Comparison of ENCODE assay signal across 1 cellular context in the genomic region with DNA sequence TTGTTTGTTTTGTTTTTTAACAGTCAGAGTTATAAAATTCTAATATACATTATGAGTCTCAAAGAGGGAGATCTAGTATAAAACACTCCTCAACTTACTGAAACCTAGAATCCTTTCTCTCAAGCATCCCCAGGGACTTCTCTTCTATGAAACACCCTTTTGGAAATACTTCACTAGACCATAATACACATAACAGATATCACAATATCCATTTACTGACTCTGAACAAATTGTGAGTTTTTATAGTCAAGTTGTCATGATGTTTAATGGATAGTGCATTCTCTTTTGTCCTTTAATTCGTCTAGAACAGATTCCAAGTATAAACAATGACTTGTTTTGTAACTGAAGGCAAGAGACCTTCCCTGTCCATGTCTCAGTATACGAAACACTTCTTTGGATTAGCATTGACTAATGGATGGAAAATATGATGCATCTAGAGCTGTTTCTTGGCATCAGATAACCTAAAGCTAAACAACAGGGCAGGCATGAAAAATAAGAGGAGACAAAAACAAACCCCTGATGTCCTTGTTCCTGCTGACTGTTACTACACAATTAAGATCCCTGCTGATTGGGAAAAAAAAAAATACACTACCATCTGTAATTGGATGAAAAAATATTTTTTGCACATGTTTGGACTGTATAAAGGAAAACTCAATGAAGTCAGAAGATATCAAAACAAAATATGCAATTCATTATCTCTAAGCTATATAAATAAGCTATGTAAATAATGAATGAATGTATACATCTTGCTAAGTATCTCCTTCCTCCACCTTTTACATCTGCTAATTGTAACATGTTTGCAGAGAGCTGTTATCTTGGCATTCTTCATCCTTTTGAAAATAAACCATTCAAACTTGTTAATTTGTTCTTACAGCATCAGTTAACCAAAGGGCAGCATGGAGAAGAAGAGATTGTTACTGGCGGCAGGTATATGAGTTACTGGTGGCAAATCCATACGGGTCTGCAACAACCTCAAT.
TF ChIP-seq lines count a peak whose summit lies in the region.

No MANE protein-coding gene starts in this region.

TF ChIP-seq in HEK293, 187 proteins besides CTCF, POLR2A, EP300 and RAD21 (continued from another document):
- TF ChIP-seq ZBTB48 (tag by site-specific recombination; IDR thresholded peaks at IDR 0.05) (no peak), ZNF785 (tag by site-specific recombination; IDR thresholded peaks at IDR 0.05) (no peak), KLF9 (tag by site-specific recombination; IDR thresholded peaks at IDR 0.05; ENCODE audit: low read depth) (no peak), BCL11A (tag by site-specific recombination; IDR thresholded peaks at IDR 0.05; ENCODE audit: low read depth) (no peak), ZNF529 (tag by site-specific recombination; IDR thresholded peaks at IDR 0.05; ENCODE audit: insufficient replicate concordance) (no peak), ZNF791 (tag by site-specific recombination; IDR thresholded peaks at IDR 0.05) (no peak), ZNF169 (tag by site-specific recombination; IDR thresholded peaks at IDR 0.05) (no peak), GLIS1 (tag by site-specific recombination; IDR thresholded peaks at IDR 0.05) (no peak), ZNF248 (tag by site-specific recombination; IDR thresholded peaks at IDR 0.05) (no peak), FEZF1 (tag by site-specific recombination; IDR thresholded peaks at IDR 0.05) (0 out of 2 replicates have a peak, but pooled peaks have one; percentile 30), ZNF600 (tag by site-specific recombination; IDR thresholded peaks at IDR 0.05) (no peak), ZNF571 (tag by site-specific recombination; IDR thresholded peaks at IDR 0.05) (no peak), WT1 (tag by site-specific recombination; IDR thresholded peaks at IDR 0.05) (peak; percentile 88; the same call in 1 of the 2 replicates), GLI2 (tag by site-specific recombination; IDR thresholded peaks at IDR 0.05; ENCODE audit: borderline replicate concordance, low read depth) (0 out of 2 replicates have a peak, but pooled peaks have one; percentile 48), ZBTB8A (tag by site-specific recombination; IDR thresholded peaks at IDR 0.05) (no peak), BCL11B (tag by site-specific recombination; IDR thresholded peaks at IDR 0.05; ENCODE audit: low read depth) (no peak), ZNF433 (tag by site-specific recombination; IDR thresholded peaks at IDR 0.05; ENCODE audit: low read depth) (no peak), ZNF175 (tag by site-specific recombination; IDR thresholded peaks at IDR 0.05) (no peak)
- TF ChIP-seq, protein P1, sequence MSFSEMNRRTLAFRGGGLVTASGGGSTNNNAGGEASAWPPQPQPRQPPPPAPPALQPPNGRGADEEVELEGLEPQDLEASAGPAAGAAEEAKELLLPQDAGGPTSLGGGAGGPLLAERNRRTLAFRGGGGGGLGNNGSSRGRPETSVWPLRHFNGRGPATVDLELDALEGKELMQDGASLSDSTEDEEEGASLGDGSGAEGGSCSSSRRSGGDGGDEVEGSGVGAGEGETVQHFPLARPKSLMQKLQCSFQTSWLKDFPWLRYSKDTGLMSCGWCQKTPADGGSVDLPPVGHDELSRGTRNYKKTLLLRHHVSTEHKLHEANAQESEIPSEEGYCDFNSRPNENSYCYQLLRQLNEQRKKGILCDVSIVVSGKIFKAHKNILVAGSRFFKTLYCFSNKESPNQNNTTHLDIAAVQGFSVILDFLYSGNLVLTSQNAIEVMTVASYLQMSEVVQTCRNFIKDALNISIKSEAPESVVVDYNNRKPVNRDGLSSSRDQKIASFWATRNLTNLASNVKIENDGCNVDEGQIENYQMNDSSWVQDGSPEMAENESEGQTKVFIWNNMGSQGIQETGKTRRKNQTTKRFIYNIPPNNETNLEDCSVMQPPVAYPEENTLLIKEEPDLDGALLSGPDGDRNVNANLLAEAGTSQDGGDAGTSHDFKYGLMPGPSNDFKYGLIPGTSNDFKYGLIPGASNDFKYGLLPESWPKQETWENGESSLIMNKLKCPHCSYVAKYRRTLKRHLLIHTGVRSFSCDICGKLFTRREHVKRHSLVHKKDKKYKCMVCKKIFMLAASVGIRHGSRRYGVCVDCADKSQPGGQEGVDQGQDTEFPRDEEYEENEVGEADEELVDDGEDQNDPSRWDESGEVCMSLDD (tag by site-specific recombination; IDR thresholded peaks at IDR 0.05), result no peak
- TF ChIP-seq, protein P2, sequence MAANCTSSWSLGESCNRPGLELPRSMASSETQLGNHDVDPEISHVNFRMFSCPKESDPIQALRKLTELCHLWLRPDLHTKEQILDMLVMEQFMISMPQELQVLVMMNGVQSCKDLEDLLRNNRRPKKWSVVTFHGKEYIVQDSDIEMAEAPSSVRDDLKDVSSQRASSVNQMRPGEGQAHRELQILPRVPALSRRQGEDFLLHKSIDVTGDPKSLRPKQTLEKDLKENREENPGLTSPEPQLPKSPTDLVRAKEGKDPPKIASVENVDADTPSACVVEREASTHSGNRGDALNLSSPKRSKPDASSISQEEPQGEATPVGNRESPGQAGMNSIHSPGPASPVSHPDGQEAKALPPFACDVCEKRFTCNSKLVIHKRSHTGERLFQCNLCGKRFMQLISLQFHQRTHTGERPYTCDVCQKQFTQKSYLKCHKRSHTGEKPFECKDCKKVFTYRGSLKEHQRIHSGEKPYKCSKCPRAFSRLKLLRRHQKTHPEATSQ (tag by site-specific recombination; IDR thresholded peaks at IDR 0.05), result no peak
- TF ChIP-seq, protein P3, sequence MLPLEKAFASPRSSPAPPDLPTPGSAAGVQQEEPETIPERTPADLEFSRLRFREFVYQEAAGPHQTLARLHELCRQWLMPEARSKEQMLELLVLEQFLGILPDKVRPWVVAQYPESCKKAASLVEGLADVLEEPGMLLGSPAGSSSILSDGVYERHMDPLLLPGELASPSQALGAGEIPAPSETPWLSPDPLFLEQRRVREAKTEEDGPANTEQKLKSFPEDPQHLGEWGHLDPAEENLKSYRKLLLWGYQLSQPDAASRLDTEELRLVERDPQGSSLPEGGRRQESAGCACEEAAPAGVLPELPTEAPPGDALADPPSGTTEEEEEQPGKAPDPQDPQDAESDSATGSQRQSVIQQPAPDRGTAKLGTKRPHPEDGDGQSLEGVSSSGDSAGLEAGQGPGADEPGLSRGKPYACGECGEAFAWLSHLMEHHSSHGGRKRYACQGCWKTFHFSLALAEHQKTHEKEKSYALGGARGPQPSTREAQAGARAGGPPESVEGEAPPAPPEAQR (tag by site-specific recombination; IDR thresholded peaks at IDR 0.05), result no peak
- TF ChIP-seq, protein P4, sequence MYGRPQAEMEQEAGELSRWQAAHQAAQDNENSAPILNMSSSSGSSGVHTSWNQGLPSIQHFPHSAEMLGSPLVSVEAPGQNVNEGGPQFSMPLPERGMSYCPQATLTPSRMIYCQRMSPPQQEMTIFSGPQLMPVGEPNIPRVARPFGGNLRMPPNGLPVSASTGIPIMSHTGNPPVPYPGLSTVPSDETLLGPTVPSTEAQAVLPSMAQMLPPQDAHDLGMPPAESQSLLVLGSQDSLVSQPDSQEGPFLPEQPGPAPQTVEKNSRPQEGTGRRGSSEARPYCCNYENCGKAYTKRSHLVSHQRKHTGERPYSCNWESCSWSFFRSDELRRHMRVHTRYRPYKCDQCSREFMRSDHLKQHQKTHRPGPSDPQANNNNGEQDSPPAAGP (tag by site-specific recombination; IDR thresholded peaks at IDR 0.05), result peak; percentile 28; the same call in 1 of the 2 replicates
- TF ChIP-seq, protein P5, sequence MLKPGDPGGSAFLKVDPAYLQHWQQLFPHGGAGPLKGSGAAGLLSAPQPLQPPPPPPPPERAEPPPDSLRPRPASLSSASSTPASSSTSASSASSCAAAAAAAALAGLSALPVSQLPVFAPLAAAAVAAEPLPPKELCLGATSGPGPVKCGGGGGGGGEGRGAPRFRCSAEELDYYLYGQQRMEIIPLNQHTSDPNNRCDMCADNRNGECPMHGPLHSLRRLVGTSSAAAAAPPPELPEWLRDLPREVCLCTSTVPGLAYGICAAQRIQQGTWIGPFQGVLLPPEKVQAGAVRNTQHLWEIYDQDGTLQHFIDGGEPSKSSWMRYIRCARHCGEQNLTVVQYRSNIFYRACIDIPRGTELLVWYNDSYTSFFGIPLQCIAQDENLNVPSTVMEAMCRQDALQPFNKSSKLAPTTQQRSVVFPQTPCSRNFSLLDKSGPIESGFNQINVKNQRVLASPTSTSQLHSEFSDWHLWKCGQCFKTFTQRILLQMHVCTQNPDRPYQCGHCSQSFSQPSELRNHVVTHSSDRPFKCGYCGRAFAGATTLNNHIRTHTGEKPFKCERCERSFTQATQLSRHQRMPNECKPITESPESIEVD (tag by site-specific recombination; IDR thresholded peaks at IDR 0.05), result peak; percentile 69
- TF ChIP-seq, protein P6, sequence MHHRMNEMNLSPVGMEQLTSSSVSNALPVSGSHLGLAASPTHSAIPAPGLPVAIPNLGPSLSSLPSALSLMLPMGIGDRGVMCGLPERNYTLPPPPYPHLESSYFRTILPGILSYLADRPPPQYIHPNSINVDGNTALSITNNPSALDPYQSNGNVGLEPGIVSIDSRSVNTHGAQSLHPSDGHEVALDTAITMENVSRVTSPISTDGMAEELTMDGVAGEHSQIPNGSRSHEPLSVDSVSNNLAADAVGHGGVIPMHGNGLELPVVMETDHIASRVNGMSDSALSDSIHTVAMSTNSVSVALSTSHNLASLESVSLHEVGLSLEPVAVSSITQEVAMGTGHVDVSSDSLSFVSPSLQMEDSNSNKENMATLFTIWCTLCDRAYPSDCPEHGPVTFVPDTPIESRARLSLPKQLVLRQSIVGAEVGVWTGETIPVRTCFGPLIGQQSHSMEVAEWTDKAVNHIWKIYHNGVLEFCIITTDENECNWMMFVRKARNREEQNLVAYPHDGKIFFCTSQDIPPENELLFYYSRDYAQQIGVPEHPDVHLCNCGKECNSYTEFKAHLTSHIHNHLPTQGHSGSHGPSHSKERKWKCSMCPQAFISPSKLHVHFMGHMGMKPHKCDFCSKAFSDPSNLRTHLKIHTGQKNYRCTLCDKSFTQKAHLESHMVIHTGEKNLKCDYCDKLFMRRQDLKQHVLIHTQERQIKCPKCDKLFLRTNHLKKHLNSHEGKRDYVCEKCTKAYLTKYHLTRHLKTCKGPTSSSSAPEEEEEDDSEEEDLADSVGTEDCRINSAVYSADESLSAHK (tag by site-specific recombination; IDR thresholded peaks at IDR 0.05), result peak; percentile 61
- TF ChIP-seq, protein P7, sequence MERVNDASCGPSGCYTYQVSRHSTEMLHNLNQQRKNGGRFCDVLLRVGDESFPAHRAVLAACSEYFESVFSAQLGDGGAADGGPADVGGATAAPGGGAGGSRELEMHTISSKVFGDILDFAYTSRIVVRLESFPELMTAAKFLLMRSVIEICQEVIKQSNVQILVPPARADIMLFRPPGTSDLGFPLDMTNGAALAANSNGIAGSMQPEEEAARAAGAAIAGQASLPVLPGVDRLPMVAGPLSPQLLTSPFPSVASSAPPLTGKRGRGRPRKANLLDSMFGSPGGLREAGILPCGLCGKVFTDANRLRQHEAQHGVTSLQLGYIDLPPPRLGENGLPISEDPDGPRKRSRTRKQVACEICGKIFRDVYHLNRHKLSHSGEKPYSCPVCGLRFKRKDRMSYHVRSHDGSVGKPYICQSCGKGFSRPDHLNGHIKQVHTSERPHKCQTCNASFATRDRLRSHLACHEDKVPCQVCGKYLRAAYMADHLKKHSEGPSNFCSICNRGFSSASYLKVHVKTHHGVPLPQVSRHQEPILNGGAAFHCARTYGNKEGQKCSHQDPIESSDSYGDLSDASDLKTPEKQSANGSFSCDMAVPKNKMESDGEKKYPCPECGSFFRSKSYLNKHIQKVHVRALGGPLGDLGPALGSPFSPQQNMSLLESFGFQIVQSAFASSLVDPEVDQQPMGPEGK (tag by site-specific recombination; IDR thresholded peaks at IDR 0.05), result no peak
- TF ChIP-seq, protein P8, sequence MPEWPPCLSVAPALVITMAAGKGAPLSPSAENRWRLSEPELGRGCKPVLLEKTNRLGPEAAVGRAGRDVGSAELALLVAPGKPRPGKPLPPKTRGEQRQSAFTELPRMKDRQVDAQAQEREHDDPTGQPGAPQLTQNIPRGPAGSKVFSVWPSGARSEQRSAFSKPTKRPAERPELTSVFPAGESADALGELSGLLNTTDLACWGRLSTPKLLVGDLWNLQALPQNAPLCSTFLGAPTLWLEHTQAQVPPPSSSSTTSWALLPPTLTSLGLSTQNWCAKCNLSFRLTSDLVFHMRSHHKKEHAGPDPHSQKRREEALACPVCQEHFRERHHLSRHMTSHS (tag by site-specific recombination; IDR thresholded peaks at IDR 0.05), result no peak
